6 cellular contexts compared by ENCODE assay signal in the genomic region with DNA sequence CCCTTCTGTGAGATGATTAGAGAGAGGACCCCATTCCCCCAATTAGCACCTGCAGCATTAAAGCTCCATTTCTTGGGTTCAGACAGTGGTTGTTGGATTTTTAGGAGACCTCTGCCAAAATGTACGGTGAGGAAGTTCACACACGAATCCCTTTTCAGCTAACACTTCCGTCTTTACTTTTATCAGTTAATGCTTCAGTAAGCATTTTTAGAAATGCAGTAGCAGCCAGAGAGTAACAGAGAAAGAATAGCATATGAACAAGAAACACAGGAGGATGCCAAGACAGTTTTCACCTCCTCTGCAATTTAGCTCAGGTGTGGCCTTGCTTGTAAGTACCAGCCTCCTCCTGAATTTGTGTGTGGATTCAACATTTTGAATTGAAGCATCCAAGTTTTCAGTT.
"Had no signal": no experiment of that assay in that cellular context is flagged by ENCODE, and none has a peak within 500 bp of the region (broad histone marks: within the 10 kb centered on the region; RNA-seq: fewer than 3 reads in every experiment).

No MANE protein-coding gene starts in this region.

- H3K4me2 ChIP-seq: KMS-11 had no signal

- H3K4me3 ChIP-seq: K562 had no signal

- H3K9ac ChIP-seq: KMS-11 had no signal

- H3K27ac ChIP-seq: HL-60, KMS-11 had no signal

- FAIRE-seq: HTR-8/SVneo, K562 had no signal

- ATAC-seq: K562 had no signal

- DNase-seq: KBM-7, KG1 had no signal
